In genomic region chr1:101290922-101291561, GRCh38 we compare ENCODE assay signal across 11 cellular contexts. TPM values are rescaled to one million over a fixed set of nuclear protein-coding genes. Genes with fewer than 3 reads are reported as not detected.
DNase-seq lines count a peak whose midpoint lies in the region; ATAC-seq and TF ChIP-seq lines count a peak whose summit lies in the region.
"Had no signal": no experiment of that assay in that cellular context is flagged by ENCODE, and none has a peak within 500 bp of the region (broad histone marks: within the 10 kb centered on the region; RNA-seq: fewer than 3 reads in every experiment).

No MANE protein-coding gene starts in this region.

- H2AFZ ChIP-seq in osteoblast (ENCODE audit: low read length), result peak overlapping the region; percentile 6

- no peaks in the 10 kb centered on the region for H3K27me3 ChIP-seq in osteoblast (ENCODE audit: insufficient read depth, low read length)
- H3K27me3 ChIP-seq in aorta (ENCODE audit: control insufficient read depth in 1 of 2, insufficient read depth in 2 of 2, low read length in 1 of 2), result no peaks in the 10 kb centered on the region
- peaks cover 48% of the 10 kb centered on the region for H3K27me3 ChIP-seq in WERI-Rb-1 (ENCODE audit: insufficient read depth, low read depth, severe bottlenecking)

- no peaks in the 10 kb centered on the region for H3K9me3 Mint-ChIP-seq in activated naive CD8-positive, alpha-beta T cell treated with anti-CD3 and anti-CD28 coated beads, Interleukin-2, amount 10 ng/mL, durations not matched to agents 7 days and 5 days

- H3K4me3 ChIP-seq in GM12865 (ENCODE audit: low read depth, low read length), result no peak overlapping the region
- H3K4me3 ChIP-seq in Jurkat, Clone E6-1 (ENCODE audit: low read length), result peak overlapping the region; percentile 5; the same call in 1 of the 2 replicates
- no peak overlapping the region for H3K4me3 ChIP-seq in osteoblast (ENCODE audit: insufficient read depth, low read length)
- no peak overlapping the region for H3K4me3 ChIP-seq in aorta (ENCODE audit: low read length in 2 of 2)
- no peak overlapping the region for H3K4me3 ChIP-seq in WERI-Rb-1 (ENCODE audit: low read depth, low read length)
- H3K4me3 ChIP-seq: thoracic aorta had no signal

- H3K27me3 Mint-ChIP-seq in activated naive CD8-positive, alpha-beta T cell treated with anti-CD3 and anti-CD28 coated beads, Interleukin-2, amount 10 ng/mL, durations not matched to agents 7 days and 5 days, result peaks cover 6% of the 10 kb centered on the region
- H3K27me3 Mint-ChIP-seq: brain had no signal

- 67 to 69% methylated on average over 3 of the region's 3 CpGs for WGBS in aorta, 2 donors

- H3K4me3 Mint-ChIP-seq in activated naive CD8-positive, alpha-beta T cell treated with anti-CD3 and anti-CD28 coated beads, Interleukin-2, amount 10 ng/mL, durations not matched to agents 7 days and 5 days, result peak overlapping the region; percentile 71

- CTCF ChIA-PET in GM10248 (lab: Yijun Ruan, JAX), result interaction anchor here (0.7 to 11.9 kb wide), 24 partner anchors 11 to 406 kb away, joined by 3 to 175 read pairs (median 4); partner anchors contain the start of gene S1PR1

- H3K4me1 ChIP-seq in osteoblast (ENCODE audit: insufficient read depth, low read length), result peaks cover 42% of the 10 kb centered on the region
- no peaks in the 10 kb centered on the region for H3K4me1 ChIP-seq in aorta (ENCODE audit: control insufficient read depth in 1 of 2, insufficient read depth in 2 of 2, low read length in 2 of 2)

- H3K4me2 ChIP-seq in osteoblast (ENCODE audit: insufficient read depth, low read length), result peak overlapping the region; percentile 66

- no peaks in the 10 kb centered on the region for H3K9me3 ChIP-seq in osteoblast (ENCODE audit: low read depth, low read length)
- no peaks in the 10 kb centered on the region for H3K9me3 ChIP-seq in aorta (ENCODE audit: control insufficient read depth, low read length)
- H3K9me3 ChIP-seq in WERI-Rb-1 (ENCODE audit: severe bottlenecking), result no peaks in the 10 kb centered on the region
- H3K9me3 ChIP-seq: thoracic aorta had no signal

- no peaks in the 10 kb centered on the region for H4K20me1 ChIP-seq in osteoblast (ENCODE audit: insufficient read depth, low read length)

- H3K27ac ChIP-seq in osteoblast (ENCODE audit: low read depth, low read length) (peak overlapping the region; percentile 56), aorta (ENCODE audit: low read depth in 1 of 2, low read length in 2 of 2) (no peak overlapping the region), WERI-Rb-1 (no peak overlapping the region)
- H3K27ac ChIP-seq: thoracic aorta had no signal

- peaks cover 5% of the 10 kb centered on the region for H3K36me3 Mint-ChIP-seq in activated naive CD8-positive, alpha-beta T cell treated with anti-CD3 and anti-CD28 coated beads, Interleukin-2, amount 10 ng/mL, durations not matched to agents 7 days and 5 days
- H3K36me3 Mint-ChIP-seq: brain had no signal

- intact Hi-C loops in aorta (cut with DNase I), result loop anchor here in 1 of 2 donors (2.0 kb wide), 1 partner anchor 152 kb away; no protein-coding TSS in a partner anchor

- H3K79me2 ChIP-seq in osteoblast (ENCODE audit: insufficient read depth, low read length), result no peaks in the 10 kb centered on the region

- TF ChIP-seq CTCF in GM12865 (IDR thresholded peaks at IDR 0.05; ENCODE audit: insufficient read depth, low read depth, low read length, missing control alignments) (no peak), osteoblast (IDR thresholded peaks at IDR 0.05; ENCODE audit: extremely low read depth, low read depth, low read length) (no peak), WERI-Rb-1 (IDR thresholded peaks at IDR 0.05; ENCODE audit: low read depth, low read length) (no peak), GM10248 (IDR thresholded peaks at IDR 0.05; ENCODE audit: control extremely low read depth, extremely low read depth, low read depth, missing control alignments) (no peak)

- POLR2A ChIA-PET in activated naive CD8-positive, alpha-beta T cell treated with anti-CD3 and anti-CD28 coated beads, Interleukin-2, amount 10 ng/mL, durations not matched to agents 7 days and 5 days (lab: Charles Lee), result interaction anchor here (0.9 to 1.7 kb wide), 7 partner anchors 18 to 396 kb away, joined by 3 to 11 read pairs (median 3); no protein-coding TSS in a partner anchor
- POLR2A ChIA-PET in GM10248 (lab: Yijun Ruan, JAX), result no interaction called here

- H3K36me3 ChIP-seq in osteoblast (ENCODE audit: insufficient read depth, low read length) (no peaks in the 10 kb centered on the region), aorta (ENCODE audit: control insufficient read depth in 1 of 2, insufficient read depth in 2 of 2, low read length in 1 of 2) (no peaks in the 10 kb centered on the region), WERI-Rb-1 (no peaks in the 10 kb centered on the region)
- H3K36me3 ChIP-seq: thoracic aorta had no signal

- peaks cover 50% of the 10 kb centered on the region for H3K4me1 Mint-ChIP-seq in activated naive CD8-positive, alpha-beta T cell treated with anti-CD3 and anti-CD28 coated beads, Interleukin-2, amount 10 ng/mL, durations not matched to agents 7 days and 5 days

- DNase-seq in GM12865 (ENCODE audit: low read depth) (peak; percentile 39), osteoblast (ENCODE audit: insufficient read length, low spot score, missing footprints) (no peak), aorta (no peak), WERI-Rb-1 (no peak), GM10248 (ENCODE audit: extremely low spot score) (no peak)
- no peak for DNase-seq in Jurkat, Clone E6-1 (ENCODE audit: low read depth, low spot score)
- DNase-seq in activated naive CD8-positive, alpha-beta T cell treated with anti-CD3 and anti-CD28 coated beads, Interleukin-2, amount 10 ng/mL, durations not matched to agents 7 days and 5 days, result no peak
- DNase-seq: NCI-H446, Right ventricle myocardium superior had no signal

- peak overlapping the region; percentile 82 for H3K27ac Mint-ChIP-seq in activated naive CD8-positive, alpha-beta T cell treated with anti-CD3 and anti-CD28 coated beads, Interleukin-2, amount 10 ng/mL, durations not matched to agents 7 days and 5 days

- ATAC-seq in activated naive CD8-positive, alpha-beta T cell treated with anti-CD3 and anti-CD28 coated beads, Interleukin-2, amount 10 ng/mL, durations not matched to agents 7 days and 5 days (ENCODE audit: low read depth), result peak; percentile 54
- ATAC-seq in aorta (ENCODE audit: low FRiP score), result no peak

RNA-seq across cellular contexts. Expression of gene S1PR1, which starts 54.2 kb away (rescaled TPM):
- 0.39 TPM for polyA plus RNA-seq in Jurkat, Clone E6-1 (2012; ENCODE audit: insufficient read depth, insufficient read length)
- total RNA-seq in activated naive CD8-positive, alpha-beta T cell treated with anti-CD3 and anti-CD28 coated beads, Interleukin-2, amount 10 ng/mL, durations not matched to agents 7 days and 5 days, result 100 to 1,000 TPM; 124 to 138 TPM
- total RNA-seq in osteoblast (25.7 and 27.1 TPM in 2 replicates), aorta (10 to 100 TPM; 51.3 to 71.0 TPM)
- polyA plus RNA-seq in aorta, result 1 to 10 TPM; 3.1 to 9.1 TPM
